Comparison of ENCODE assay signal across 8 cellular contexts in genomic region chr11:62444835-62445234, GRCh38. TPM values are rescaled to one million over a fixed set of nuclear protein-coding genes. Genes with fewer than 3 reads are reported as not detected.
A peak's percentile ranks its signal among the peaks of the same experiment; 100 is the strongest.
DNase-seq lines count a peak whose midpoint lies in the region; ATAC-seq and TF ChIP-seq lines count a peak whose summit lies in the region.

No MANE protein-coding gene starts in this region.

- peaks cover 10% of the 10 kb centered on the region for H3K4me1 Mint-ChIP-seq in activated T-cell treated with anti-CD3 and anti-CD28 coated beads, Interleukin-2, amount 50 U/mL, for 4 hours (ENCODE audit: low read depth)

- intact Hi-C loops in transverse colon (cut with DNase I; ENCODE audit: low total_unique reads), result no loop called here

- TF ChIP-seq POLR2A in transverse colon (IDR thresholded peaks at IDR 0.05), result no peak

- no peaks in the 10 kb centered on the region for H3K9me3 Mint-ChIP-seq in activated T-cell treated with anti-CD3 and anti-CD28 coated beads, Interleukin-2, amount 50 U/mL, for 4 hours

- peak overlapping the region; percentile 32 for H3K4me3 ChIP-seq in astrocyte of the spinal cord (ENCODE audit: low read depth, low read length)
- peak overlapping the region in 2 of 4 donors; percentile 21 to 37 for H3K4me3 ChIP-seq in transverse colon

- no peak for TF ChIP-seq EP300 in transverse colon (IDR thresholded peaks at IDR 0.05; ENCODE audit: low read depth)

- H3K27me3 Mint-ChIP-seq in activated T-cell treated with anti-CD3 and anti-CD28 coated beads, Interleukin-2, amount 50 U/mL, for 4 hours (ENCODE audit: low read depth), result peaks cover 24% of the 10 kb centered on the region

- no peaks in the 10 kb centered on the region for H3K36me3 ChIP-seq in transverse colon

- peak overlapping the region; percentile 84 to 88 (median 86) for H3K27ac ChIP-seq in transverse colon

- no peak for DNase-seq in activated T-cell treated with anti-CD3 and anti-CD28 coated beads, Interleukin-2, amount 50 U/mL, for 4 hours
- DNase-seq in activated T-cell treated with anti-CD3 and anti-CD28 coated beads, Interleukin-2, amount 50 U/mL, for 1 hour, result no peak
- DNase-seq in astrocyte of the spinal cord (ENCODE audit: low read depth, low spot score) (no peak), medulla oblongata (ENCODE audit: extremely low spot score) (peak; percentile 28), transverse colon (no peak), NCI-H1930 (lab: John Stamatoyannopoulos, UW) (no peak), HT-29 (ENCODE audit: low spot score) (no peak)

- H3K36me3 Mint-ChIP-seq in activated T-cell treated with anti-CD3 and anti-CD28 coated beads, Interleukin-2, amount 50 U/mL, for 4 hours (ENCODE audit: insufficient read depth), result no peaks in the 10 kb centered on the region

- ATAC-seq in activated T-cell treated with anti-CD3 and anti-CD28 coated beads, Interleukin-2, amount 50 U/mL, for 4 hours, result no peak
- ATAC-seq in GM21825 (IDR thresholded peaks at IDR 0.05; ENCODE audit: unreplicated experiment), result no peak

- 21% methylated on average over 9 of the region's 9 CpGs; no CpG with 5 or more reads in 1 of the 2 donors for WGBS in transverse colon (ENCODE audit: low coverage in 1 of 2), 2 donors

- peaks cover 25 to 55% (median 40%) of the 10 kb centered on the region in 4 donors for H3K4me1 ChIP-seq in transverse colon

- in situ Hi-C loops in astrocyte of the spinal cord (cut with HindIII; ENCODE audit: low sequenced_read_pairs), result no loop called here
- in situ Hi-C loops in transverse colon (cut with MboI; ENCODE audit: low pct_ligation_motif_present in 1 of 4, low pct_unique_long_range_greater_than_20kb in 1 of 4, low sequenced_read_pairs in 3 of 4), result no loop called here

- H3K27me3 ChIP-seq in transverse colon, result no peaks in the 10 kb centered on the region

- H3K4me3 Mint-ChIP-seq in activated T-cell treated with anti-CD3 and anti-CD28 coated beads, Interleukin-2, amount 50 U/mL, for 4 hours, result peak overlapping the region; percentile 65

- TF ChIP-seq CTCF in astrocyte of the spinal cord (IDR thresholded peaks at IDR 0.05; ENCODE audit: low read depth, low read length) (no peak), transverse colon (IDR thresholded peaks at IDR 0.05) (no peak)

- H3K9me3 ChIP-seq in transverse colon, result no peaks in the 10 kb centered on the region

RNA-seq across cellular contexts. Expression of gene SCGB1A1, which starts 26.0 kb away (rescaled TPM):
- 1 to 10 TPM in 1 of 3 donors, under 1 TPM in 2; 0.61 to 1.1 (median 0.87) TPM for total RNA-seq in activated T-cell treated with anti-CD3 and anti-CD28 coated beads, Interleukin-2, amount 50 U/mL, for 4 hours
- not detected for total RNA-seq in transverse colon
- not detected in 2 replicates for total RNA-seq in HT-29 (2014; rRNA removed; shearing (Covaris generic))
